Comparison of ENCODE assay signal across 8 cellular contexts in genomic region chrX:53071604-53072417, GRCh38. TPM values are rescaled to one million over a fixed set of nuclear protein-coding genes. Genes with fewer than 3 reads are reported as not detected.
DNase-seq lines count a peak whose midpoint lies in the region; ATAC-seq and TF ChIP-seq lines count a peak whose summit lies in the region.

No MANE protein-coding gene starts in this region.

- ATAC-seq in GM19025 (IDR thresholded peaks at IDR 0.05; ENCODE audit: low read depth, unreplicated experiment) (peak; percentile 87), HG03139 (IDR thresholded peaks at IDR 0.05; ENCODE audit: unreplicated experiment) (peak; percentile 81), memory B cell (ENCODE audit: low read depth) (peak; percentile 83)
- peak; percentile 87 for ATAC-seq in stimulated activated effector memory CD8-positive, alpha-beta T cell treated with anti-CD3 and anti-CD28 coated beads, Interleukin-12 subunit alpha, Interleukin-12 subunit beta, amount 100 ng/mL, for 72 hours

- DNase-seq in CD14-positive monocyte (ENCODE audit: low spot score) (no peak), NCI-H345 (lab: John Stamatoyannopoulos, UW) (peak; percentile 82), memory B cell (ENCODE audit: low spot score in 2 of 2) (peak; percentile 63 to 67)
- DNase-seq in activated CD4-positive, alpha-beta T cell treated with anti-CD3 and anti-CD28 coated beads, Interleukin-2, amount 50 U/mL, for 1 hour, result peak; percentile 62
- DNase-seq in stimulated activated effector memory CD8-positive, alpha-beta T cell treated with anti-CD3 and anti-CD28 coated beads, Interleukin-12 subunit alpha, Interleukin-12 subunit beta, amount 100 ng/mL, for 72 hours (ENCODE audit: low spot score in 2 of 2), result peak in 1 of 2 donors; percentile 68

- no peaks in the 10 kb centered on the region for H3K9me3 ChIP-seq in duodenal mucosa (ENCODE audit: control insufficient read depth in 1 of 2, low read length in 2 of 2)

- H3K4me1 ChIP-seq in duodenal mucosa (ENCODE audit: control insufficient read depth in 1 of 2, insufficient read depth in 2 of 2, low read length in 2 of 2), result peaks cover 5 to 6% of the 10 kb centered on the region in 2 donors

- no peaks in the 10 kb centered on the region for H3K27me3 ChIP-seq in duodenal mucosa (ENCODE audit: control insufficient read depth in 1 of 2, insufficient read depth in 2 of 2, low read length in 2 of 2)

- H3K4me1 Mint-ChIP-seq in CD14-positive monocyte, result peaks cover 10% of the 10 kb centered on the region
- H3K4me1 Mint-ChIP-seq in memory B cell, result peaks cover 16% of the 10 kb centered on the region
- H3K4me1 Mint-ChIP-seq in stimulated activated effector memory CD8-positive, alpha-beta T cell treated with anti-CD3 and anti-CD28 coated beads, Interleukin-12 subunit alpha, Interleukin-12 subunit beta, amount 100 ng/mL, for 72 hours, result peaks cover 21% of the 10 kb centered on the region

- H3K9ac ChIP-seq in duodenal mucosa (ENCODE audit: low read depth in 1 of 2, low read length in 2 of 2), result peak overlapping the region; percentile 43 to 70

- H3K4me3 Mint-ChIP-seq in CD14-positive monocyte, result peak overlapping the region; percentile 74 to 95
- H3K4me3 Mint-ChIP-seq in memory B cell, result peak overlapping the region; percentile 86
- peak overlapping the region; percentile 75 for H3K4me3 Mint-ChIP-seq in stimulated activated effector memory CD8-positive, alpha-beta T cell treated with anti-CD3 and anti-CD28 coated beads, Interleukin-12 subunit alpha, Interleukin-12 subunit beta, amount 100 ng/mL, for 72 hours

- no peak overlapping the region for H3K27ac ChIP-seq in duodenal mucosa (ENCODE audit: low read depth, low read length)

- H3K27ac Mint-ChIP-seq in CD14-positive monocyte, result peak overlapping the region in 1 of 7 donors; percentile 47
- H3K27ac Mint-ChIP-seq in memory B cell, result peak overlapping the region; percentile 84
- H3K27ac Mint-ChIP-seq in stimulated activated effector memory CD8-positive, alpha-beta T cell treated with anti-CD3 and anti-CD28 coated beads, Interleukin-12 subunit alpha, Interleukin-12 subunit beta, amount 100 ng/mL, for 72 hours, result peak overlapping the region; percentile 35

- peak; percentile 70 for TF ChIP-seq CTCF in CD14-positive monocyte (IDR thresholded peaks at IDR 0.05)

- H3K36me3 Mint-ChIP-seq in CD14-positive monocyte (no peaks in the 10 kb centered on the region), memory B cell (no peaks in the 10 kb centered on the region)
- no peaks in the 10 kb centered on the region for H3K36me3 Mint-ChIP-seq in stimulated activated effector memory CD8-positive, alpha-beta T cell treated with anti-CD3 and anti-CD28 coated beads, Interleukin-12 subunit alpha, Interleukin-12 subunit beta, amount 100 ng/mL, for 72 hours

- intact Hi-C loops in CD14-positive monocyte (cut with micrococcal nuclease), result loop anchor here in 1 of 2 donors (2.0 kb wide), 1 partner anchor 21 kb away; no protein-coding TSS in a partner anchor

- H3K36me3 ChIP-seq in duodenal mucosa (ENCODE audit: control insufficient read depth in 1 of 2, insufficient read depth in 2 of 2, low read length in 2 of 2), result no peaks in the 10 kb centered on the region

- H3K4me3 ChIP-seq in duodenal mucosa (ENCODE audit: low read depth in 1 of 2, low read length in 2 of 2), result peak overlapping the region; percentile 73 to 89

- H3K9me3 Mint-ChIP-seq in CD14-positive monocyte (peaks cover 0 to 6% (median 0%) of the 10 kb centered on the region in 7 donors), memory B cell (peaks cover 2% of the 10 kb centered on the region)
- H3K9me3 Mint-ChIP-seq in stimulated activated effector memory CD8-positive, alpha-beta T cell treated with anti-CD3 and anti-CD28 coated beads, Interleukin-12 subunit alpha, Interleukin-12 subunit beta, amount 100 ng/mL, for 72 hours, result peaks cover 2% of the 10 kb centered on the region

- peaks cover 2 to 17% (median 3%) of the 10 kb centered on the region in 3 donors for H3K27me3 Mint-ChIP-seq in CD14-positive monocyte (ENCODE audit: low read depth in 3 of 3)
- H3K27me3 Mint-ChIP-seq in memory B cell, result no peaks in the 10 kb centered on the region

RNA-seq across cellular contexts. Expression of gene TSPYL2, which starts 10.4 kb away (rescaled TPM):
- under 1 TPM; 0.33 to 0.40 TPM for polyA plus RNA-seq in CD14-positive monocyte

RNA-seq across cellular contexts. Expression of gene KANTR, which starts 22.1 kb away (rescaled TPM):
- under 1 TPM; 0.32 to 0.44 TPM for polyA plus RNA-seq in CD14-positive monocyte

RNA-seq across cellular contexts. Expression of gene GPR173, which starts 23.2 kb away (rescaled TPM):
- not detected for polyA plus RNA-seq in CD14-positive monocyte
